35 cellular contexts compared by ENCODE assay signal in genomic region chr3:52824037-52824436, GRCh38. TPM values are rescaled to one million over a fixed set of nuclear protein-coding genes. Genes with fewer than 3 reads are reported as not detected.
"Had no signal": no experiment of that assay in that cellular context is flagged by ENCODE, and none has a peak within 500 bp of the region (broad histone marks: within the 10 kb centered on the region; RNA-seq: fewer than 3 reads in every experiment).

No MANE protein-coding gene starts in this region.

- H3K27ac ChIP-seq: ovary, parathyroid adenoma, prostate gland, right atrium auricular region, skin epidermis, spleen, suprapubic skin, testis, tibial artery, transverse colon, upper lobe of right lung, uterus had no signal

- DNase-seq: naive B cell; naive thymus-derived CD8-positive, alpha-beta T cell; nephron progenitor cell; occipital lobe; ovary; posterior cingulate gyrus; retina; spleen; stimulated activated CD4-positive, alpha-beta T cell treated with anti-CD3 and anti-CD28 coated beads, Interleukin-12 subunit alpha, Interleukin-12 subunit beta, amount 100 ng/mL, for 4 hours; stimulated activated CD4-positive, alpha-beta T cell treated with anti-CD3 and anti-CD28 coated beads, Interleukin-1b, Interleukin-23, amount 100 ng/mL, for 48 hours; stimulated activated CD4-positive, alpha-beta T cell treated with anti-CD3 and anti-CD28 coated beads, Interleukin-4, amount 100 ng/mL, for 1 hour; stimulated activated CD4-positive, alpha-beta T cell treated with anti-CD3 and anti-CD28 coated beads, Interleukin-4, amount 100 ng/mL, for 4 hours; stimulated activated CD8-positive, alpha-beta memory T cell treated with anti-CD3 and anti-CD28 coated beads, Interleukin-4, amount 100 ng/mL, for 48 hours; stimulated activated naive CD4-positive, alpha-beta T cell; stimulated activated naive CD8-positive, alpha-beta T cell treated with anti-CD3 and anti-CD28 coated beads, Interleukin-15, amount 100 ng/mL, for 72 hours; stimulated activated naive CD8-positive, alpha-beta T cell treated with anti-CD3 and anti-CD28 coated beads, Interleukin-15, Interleukin-2, amounts not matched to agents 100 U/mL and 50 U/mL, for 24 hours; substantia nigra; testis; tibial artery; transverse colon; upper lobe of right lung; uterus had no signal

- H2AFZ ChIP-seq: parathyroid adenoma had no signal

- H3K36me3 ChIP-seq: ovary, prostate gland, transverse colon, uterus had no signal

- H3K9me3 ChIP-seq: ovary, prostate gland, right atrium auricular region, spleen, suprapubic skin, testis, tibial artery, transverse colon, upper lobe of right lung, uterus had no signal

- H3K27me3 ChIP-seq: ovary, right atrium auricular region, spleen, suprapubic skin, testis, tibial artery, transverse colon, upper lobe of right lung, uterus had no signal

- H3K79me2 ChIP-seq: parathyroid adenoma had no signal

- H3K4me1 ChIP-seq: parathyroid adenoma, prostate gland, right atrium auricular region, spleen, suprapubic skin, testis, transverse colon, upper lobe of right lung, uterus had no signal

- H3K4me3 ChIP-seq: ovary, prostate gland, right atrium auricular region, skin epidermis, smooth muscle cell, spleen, suprapubic skin, testis, tibial artery, transverse colon, upper lobe of right lung, uterus had no signal

- ATAC-seq: naive thymus-derived CD8-positive, alpha-beta T cell; natural killer cell treated with Interleukin-12 subunit alpha and Interleukin-12 subunit beta and Interleukin-15 and Interleukin-18, amount 100 ng/mL, for 72 hours; sciatic nerve; stimulated activated memory B cell treated with anti-CD40 and anti-IgM and Interleukin-4, amounts not matched to agents 10 μg/mL and 1 μg/mL and 100 μg/mL, for 72 hours; stimulated activated naive CD8-positive, alpha-beta T cell treated with anti-CD3 and anti-CD28 coated beads, Interleukin-15, amount 100 ng/mL, for 72 hours; stimulated activated naive CD8-positive, alpha-beta T cell treated with anti-CD3 and anti-CD28 coated beads, Interleukin-15, Interleukin-2, amounts not matched to agents 100 U/mL and 50 U/mL, for 24 hours; upper lobe of right lung had no signal

- H3K4me2 ChIP-seq: smooth muscle cell had no signal

- H3K9ac ChIP-seq: parathyroid adenoma had no signal

RNA-seq across cellular contexts. Expression of gene MUSTN1, which starts 10.8 kb away (rescaled TPM):
- total RNA-seq: occipital lobe, pulmonary artery endothelial cell had no signal

RNA-seq across cellular contexts. Expression of gene ITIH3, which starts 29.4 kb away (rescaled TPM):
- total RNA-seq: naive thymus-derived CD8-positive, alpha-beta T cell; natural killer cell treated with Interleukin-12 subunit alpha and Interleukin-12 subunit beta and Interleukin-15 and Interleukin-18, amount 100 ng/mL, for 72 hours; neural crest cell; pulmonary artery endothelial cell; smooth muscle cell had no signal
- polyA plus RNA-seq: smooth muscle cell had no signal

RNA-seq across cellular contexts. Expression of gene ITIH1, which starts 46.6 kb away (rescaled TPM):
- total RNA-seq: naive thymus-derived CD8-positive, alpha-beta T cell; natural killer cell treated with Interleukin-12 subunit alpha and Interleukin-12 subunit beta and Interleukin-15 and Interleukin-18, amount 100 ng/mL, for 72 hours; neural crest cell; osteoblast; pulmonary artery endothelial cell; right atrium auricular region; sciatic nerve; smooth muscle cell; transverse colon; upper lobe of right lung; urinary bladder had no signal
- polyA plus RNA-seq: naive thymus-derived CD8-positive, alpha-beta T cell; smooth muscle cell had no signal
